9 cellular contexts compared by ENCODE assay signal in genomic region chr19:53980553-53981407, GRCh38. TPM values are rescaled to one million over a fixed set of nuclear protein-coding genes. Genes with fewer than 3 reads are reported as not detected.
DNase-seq lines count a peak whose midpoint lies in the region; ATAC-seq and TF ChIP-seq lines count a peak whose summit lies in the region.
"Had no signal": no experiment of that assay in that cellular context is flagged by ENCODE, and none has a peak within 500 bp of the region (broad histone marks: within the 10 kb centered on the region; RNA-seq: fewer than 3 reads in every experiment).

No MANE protein-coding gene starts in this region.

- H3K4me3 ChIP-seq in cardiac muscle cell (peak overlapping the region; percentile 23), iPS-18c (ENCODE audit: insufficient read depth, low read depth, low read length) (peak overlapping the region; percentile 44), upper lobe of left lung (peak overlapping the region in 3 of 4 donors; percentile 20 to 42 (median 29))

- CTCF ChIA-PET in activated CD8-positive, alpha-beta T cell treated with anti-CD3 and anti-CD28 coated beads, Interleukin-2, amount 10 ng/mL, durations not matched to agents 7 days and 5 days (lab: Charles Lee) = interaction anchor here (1.1 kb wide), 1 partner anchor 49 kb away, joined by 3 read pairs; no protein-coding TSS in a partner anchor

- POLR2A ChIA-PET in activated CD8-positive, alpha-beta T cell treated with anti-CD3 and anti-CD28 coated beads, Interleukin-2, amount 10 ng/mL, durations not matched to agents 7 days and 5 days (lab: Charles Lee) = no interaction called here

- peaks cover 38% of the 10 kb centered on the region for H3K27me3 Mint-ChIP-seq in activated CD8-positive, alpha-beta T cell treated with anti-CD3 and anti-CD28 coated beads, Interleukin-2, amount 10 ng/mL, durations not matched to agents 7 days and 5 days (ENCODE audit: low read depth)

- intact Hi-C loops in Right ventricle myocardium superior (cut with DNase I) = no loop called here

- H3K4me1 ChIP-seq in cardiac muscle cell (ENCODE audit: low read depth) (peaks cover 5% of the 10 kb centered on the region), upper lobe of left lung (peaks cover 21 to 42% (median 28%) of the 10 kb centered on the region in 4 donors)

- no peak for TF ChIP-seq CTCF in cardiac muscle cell (IDR thresholded peaks at IDR 0.05; ENCODE audit: low read depth, low read length)
- TF ChIP-seq CTCF in upper lobe of left lung (IDR thresholded peaks at IDR 0.05) = no peak

- no peak for ATAC-seq in Right ventricle myocardium superior (ENCODE audit: poor library complexity)
- no peak for ATAC-seq in activated CD8-positive, alpha-beta T cell treated with anti-CD3 and anti-CD28 coated beads, Interleukin-2, amount 10 ng/mL, durations not matched to agents 7 days and 5 days
- ATAC-seq in upper lobe of left lung (ENCODE audit: low FRiP score in 2 of 2) = no peak
- no peak for ATAC-seq in GM19397 (IDR thresholded peaks at IDR 0.05; ENCODE audit: unreplicated experiment)
- no peak for ATAC-seq in GM19463 (IDR thresholded peaks at IDR 0.05; ENCODE audit: unreplicated experiment)

- DNase-seq in cardiac muscle cell (ENCODE audit: low read depth in 1 of 2, low spot score in 1 of 2) (peak; percentile 72 to 94), Right ventricle myocardium superior (no peak), upper lobe of left lung (no peak)
- DNase-seq in activated CD8-positive, alpha-beta T cell treated with anti-CD3 and anti-CD28 coated beads, Interleukin-2, amount 10 ng/mL, durations not matched to agents 7 days and 5 days = no peak
- no peak for DNase-seq in stimulated activated CD4-positive, alpha-beta T cell treated with anti-CD3 and anti-CD28 coated beads, Interleukin-4, amount 100 ng/mL, for 24 hours

- H3K4me1 Mint-ChIP-seq in activated CD8-positive, alpha-beta T cell treated with anti-CD3 and anti-CD28 coated beads, Interleukin-2, amount 10 ng/mL, durations not matched to agents 7 days and 5 days (ENCODE audit: low read depth) = peaks cover 18% of the 10 kb centered on the region

- peak overlapping the region; percentile 57 for H3K27ac ChIP-seq in cardiac muscle cell
- no peak overlapping the region for H3K27ac ChIP-seq in upper lobe of left lung
- H3K27ac ChIP-seq: neutrophil had no signal

- no peak overlapping the region for H3K27ac Mint-ChIP-seq in activated CD8-positive, alpha-beta T cell treated with anti-CD3 and anti-CD28 coated beads, Interleukin-2, amount 10 ng/mL, durations not matched to agents 7 days and 5 days

- H3K27me3 ChIP-seq in cardiac muscle cell (no peaks in the 10 kb centered on the region), upper lobe of left lung (peaks cover 2 to 48% (median 25%) of the 10 kb centered on the region in 4 donors)

- H3K4me3 Mint-ChIP-seq in activated CD8-positive, alpha-beta T cell treated with anti-CD3 and anti-CD28 coated beads, Interleukin-2, amount 10 ng/mL, durations not matched to agents 7 days and 5 days = peak overlapping the region; percentile 23

- peaks cover 8% of the 10 kb centered on the region for H3K9me3 Mint-ChIP-seq in activated CD8-positive, alpha-beta T cell treated with anti-CD3 and anti-CD28 coated beads, Interleukin-2, amount 10 ng/mL, durations not matched to agents 7 days and 5 days (ENCODE audit: insufficient read depth)

- WGBS in upper lobe of left lung, 2 donors = 38 to 47% methylated on average over 21 of the region's 21 CpGs

- no peak for TF ChIP-seq EP300 in upper lobe of left lung (IDR thresholded peaks at IDR 0.05)

- TF ChIP-seq POLR2A in upper lobe of left lung (IDR thresholded peaks at IDR 0.05) = no peak

- H3K36me3 ChIP-seq in cardiac muscle cell (no peaks in the 10 kb centered on the region), upper lobe of left lung (no peaks in the 10 kb centered on the region)
- H3K36me3 ChIP-seq: neutrophil had no signal

- H3K9me3 ChIP-seq in cardiac muscle cell (ENCODE audit: low read depth) = no peaks in the 10 kb centered on the region
- no peaks in the 10 kb centered on the region for H3K9me3 ChIP-seq in iPS-18c (ENCODE audit: control insufficient read depth, insufficient read depth, low read length)
- H3K9me3 ChIP-seq in upper lobe of left lung = peaks cover 0 to 5% (median 0%) of the 10 kb centered on the region in 4 donors
- H3K9me3 ChIP-seq: neutrophil had no signal

- peaks cover 4% of the 10 kb centered on the region for H3K36me3 Mint-ChIP-seq in activated CD8-positive, alpha-beta T cell treated with anti-CD3 and anti-CD28 coated beads, Interleukin-2, amount 10 ng/mL, durations not matched to agents 7 days and 5 days (ENCODE audit: low read depth)

RNA-seq across cellular contexts. Expression of gene CACNG6, which starts 10.7 kb away (rescaled TPM):
- 38.4 and 73.1 TPM in 2 replicates for total RNA-seq in cardiac muscle cell
- polyA plus RNA-seq in cardiac muscle cell = 30.6 and 61.5 TPM in 2 replicates
- total RNA-seq in Right ventricle myocardium superior = not detected
- not detected for total RNA-seq in activated CD8-positive, alpha-beta T cell treated with anti-CD3 and anti-CD28 coated beads, Interleukin-2, amount 10 ng/mL, durations not matched to agents 7 days and 5 days
- total RNA-seq in upper lobe of left lung = 10 to 100 TPM in 1 of 6 donors, 1 to 10 TPM in 3, not detected in 2; 1.5 to 11.5 (median 5.6) TPM

RNA-seq across cellular contexts. Expression of gene CACNG8, which starts 18.0 kb away (rescaled TPM):
- total RNA-seq in cardiac muscle cell (0.77 and 1.4 TPM in 2 replicates), Right ventricle myocardium superior (0.03 TPM), upper lobe of left lung (under 1 TPM in 4 of 6 donors, not detected in 2; 0.09 to 0.44 (median 0.26) TPM)
- 0.68 and 1.0 TPM in 2 replicates for polyA plus RNA-seq in cardiac muscle cell
- not detected for total RNA-seq in activated CD8-positive, alpha-beta T cell treated with anti-CD3 and anti-CD28 coated beads, Interleukin-2, amount 10 ng/mL, durations not matched to agents 7 days and 5 days

Comparison
In these comparisons a context has a peak if more than half of its experiments do, and no peak if none do; other contexts are left out.
1. DNase-seq: peak in cardiac muscle cell (2 of 2); none in Right ventricle myocardium superior (single experiment), activated CD8-positive, alpha-beta T cell treated with anti-CD3 and anti-CD28 coated beads, Interleukin-2, amount 10 ng/mL, durations not matched to agents 7 days and 5 days (single experiment), upper lobe of left lung (0 of 2) and stimulated activated CD4-positive, alpha-beta T cell treated with anti-CD3 and anti-CD28 coated beads, Interleukin-4, amount 100 ng/mL, for 24 hours (single experiment).
2. Peak in every context shown above with its lines, with median percentiles within 50 percentile points of each other: H3K4me3 ChIP-seq.